Comparison of ENCODE assay signal across 1 cellular context in genomic region chrX:153637121-153638040, GRCh38.
TF ChIP-seq lines count a peak whose summit lies in the region.

No MANE protein-coding gene starts in this region.

TF ChIP-seq in HepG2, 621 proteins besides CTCF, POLR2A, EP300 and RAD21 (continued from another document):
- TF ChIP-seq HNRNPL (IDR thresholded peaks at IDR 0.05; ENCODE audit: low read depth, low read length) (0 out of 2 replicates have a peak, but pooled peaks have one; percentile 18), GFI1 (CRISPR knock-in tag; IDR thresholded peaks at IDR 0.05; ENCODE audit: borderline replicate concordance) (no peak), ZNF136 (CRISPR knock-in tag; IDR thresholded peaks at IDR 0.05; ENCODE audit: low read depth) (no peak), ZNF792 (CRISPR knock-in tag; IDR thresholded peaks at IDR 0.05) (no peak), BRCA1 (CRISPR knock-in tag; IDR thresholded peaks at IDR 0.05) (no peak), HDAC1 (CRISPR knock-in tag; IDR thresholded peaks at IDR 0.05) (peak; percentile 70), ZNF292 (CRISPR knock-in tag; IDR thresholded peaks at IDR 0.05; ENCODE audit: borderline replicate concordance, low read depth) (no peak), AKAP8 (CRISPR knock-in tag; IDR thresholded peaks at IDR 0.05) (no peak), ZC3H4 (CRISPR knock-in tag; IDR thresholded peaks at IDR 0.05; ENCODE audit: borderline replicate concordance) (no peak), MEIS1 (CRISPR knock-in tag; IDR thresholded peaks at IDR 0.05; ENCODE audit: borderline replicate concordance) (no peak), ZNF513 (CRISPR knock-in tag; conservative IDR thresholded peaks at IDR 0.05) (no peak), ZNF761 (CRISPR knock-in tag; conservative IDR thresholded peaks at IDR 0.05) (no peak), PCBP1 (IDR thresholded peaks at IDR 0.05; ENCODE audit: borderline replicate concordance, low read depth, low read length) (no peak), CHCHD3 (CRISPR knock-in tag; IDR thresholded peaks at IDR 0.05) (no peak), THAP8 (CRISPR knock-in tag; IDR thresholded peaks at IDR 0.05; ENCODE audit: borderline replicate concordance) (no peak), ZNF12 (CRISPR knock-in tag; IDR thresholded peaks at IDR 0.05) (no peak), ZBTB34 (CRISPR knock-in tag; IDR thresholded peaks at IDR 0.05) (no peak), REPIN1 (CRISPR knock-in tag; IDR thresholded peaks at IDR 0.05; ENCODE audit: borderline replicate concordance, low read depth) (peak; percentile 20; the same call in 1 of the 2 replicates), TAF15 (IDR thresholded peaks at IDR 0.05; ENCODE audit: low read depth, low read length, poor library complexity, severe bottlenecking) (no peak), FOXO4 (CRISPR knock-in tag; conservative IDR thresholded peaks at IDR 0.05) (no peak), CBX1 (IDR thresholded peaks at IDR 0.05; ENCODE audit: low read depth) (no peak), ZNF503 (CRISPR knock-in tag; IDR thresholded peaks at IDR 0.05) (no peak), GABPB1 (CRISPR knock-in tag; IDR thresholded peaks at IDR 0.05) (0 out of 2 replicates have a peak, but pooled peaks have one; percentile 44), ZBTB7B (CRISPR knock-in tag; IDR thresholded peaks at IDR 0.05) (peak; percentile 74), NRL (CRISPR knock-in tag; IDR thresholded peaks at IDR 0.05; ENCODE audit: borderline replicate concordance) (0 out of 2 replicates have a peak, but pooled peaks have one; percentile 28), ZNF546 (CRISPR knock-in tag; conservative IDR thresholded peaks at IDR 0.05) (no peak), ZNF34 (CRISPR knock-in tag; IDR thresholded peaks at IDR 0.05; ENCODE audit: borderline replicate concordance) (no peak), NONO (IDR thresholded peaks at IDR 0.05) (no peak), NONO (CRISPR knock-in tag; conservative IDR thresholded peaks at IDR 0.05) (no peak), EEA1 (CRISPR knock-in tag; IDR thresholded peaks at IDR 0.05; ENCODE audit: borderline replicate concordance) (peak; percentile 44; the same call in 1 of the 2 replicates), ZFX (CRISPR knock-in tag; IDR thresholded peaks at IDR 0.05; ENCODE audit: low read depth) (0 out of 2 replicates have a peak, but pooled peaks have one; percentile 33), ZNF550 (CRISPR knock-in tag; IDR thresholded peaks at IDR 0.05; ENCODE audit: borderline replicate concordance) (no peak), ZNF569 (CRISPR knock-in tag; IDR thresholded peaks at IDR 0.05; ENCODE audit: borderline replicate concordance) (no peak), MAFF (IDR thresholded peaks at IDR 0.05; ENCODE audit: low read depth, low read length) (no peak), TBX3 (IDR thresholded peaks at IDR 0.05; ENCODE audit: borderline replicate concordance) (no peak), KAT7 (CRISPR knock-in tag; IDR thresholded peaks at IDR 0.05; ENCODE audit: borderline replicate concordance) (no peak), HNF4A (CRISPR knock-in tag; IDR thresholded peaks at IDR 0.05) (peak; percentile 37)
